Comparison of ENCODE assay signal across 13 cellular contexts in the genomic region with DNA sequence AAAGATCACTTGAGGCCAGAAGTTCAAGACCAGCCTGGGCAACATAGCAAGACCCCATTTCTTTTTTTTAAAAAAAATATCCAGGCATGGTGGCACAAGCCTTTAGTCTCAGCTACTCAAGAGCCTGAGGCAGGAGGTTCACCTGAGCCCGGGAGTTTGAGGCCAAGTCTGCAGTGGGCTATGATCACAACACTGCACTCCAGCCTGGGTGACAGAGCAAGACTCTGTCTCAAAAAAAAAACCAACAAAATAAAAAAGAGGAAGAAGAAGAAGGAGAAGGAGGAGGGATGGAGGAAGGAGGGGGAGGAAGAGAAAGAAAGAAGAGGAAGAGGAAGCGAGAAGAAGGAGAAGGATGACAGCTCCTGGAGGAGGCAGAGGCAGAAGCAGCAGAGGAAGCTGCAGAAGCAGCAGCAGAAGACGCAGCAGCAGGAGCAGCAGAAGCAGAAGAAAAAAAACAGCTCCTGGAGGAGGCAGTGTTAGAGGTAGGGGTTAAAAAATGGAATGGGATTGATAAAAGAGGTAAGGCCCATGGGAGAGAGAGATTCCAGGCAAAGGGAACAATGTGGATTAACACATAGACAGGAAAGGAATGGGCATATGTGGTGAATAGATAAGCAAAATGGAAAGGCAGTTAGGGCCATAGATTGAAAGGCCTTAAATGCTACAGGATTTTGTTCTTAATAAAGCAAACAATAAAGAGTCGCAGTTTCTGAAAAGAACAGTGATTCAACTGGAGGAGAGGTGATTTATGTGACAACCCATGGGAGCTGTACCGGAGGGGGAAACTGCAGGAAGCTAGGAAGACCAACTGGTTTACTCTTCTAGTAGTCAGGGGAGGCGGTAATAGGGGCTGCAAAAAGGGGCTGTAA. TPM values are rescaled to one million over a fixed set of nuclear protein-coding genes. Genes with fewer than 3 reads are reported as not detected.
DNase-seq lines count a peak whose midpoint lies in the region; ATAC-seq and TF ChIP-seq lines count a peak whose summit lies in the region.
"Had no signal": no experiment of that assay in that cellular context is flagged by ENCODE, and none has a peak within 500 bp of the region (broad histone marks: within the 10 kb centered on the region; RNA-seq: fewer than 3 reads in every experiment).

No MANE protein-coding gene starts in this region.

- no peaks in the 10 kb centered on the region for H3K9me3 ChIP-seq in esophagus squamous epithelium

- peak overlapping the region in 3 of 4 donors; percentile 4 to 52 (median 49) for H3K27ac ChIP-seq in esophagus squamous epithelium
- H3K27ac ChIP-seq: neural progenitor cell had no signal

- 39 to 43% methylated on average over 5 to 6 of the region's 6 CpGs for WGBS in esophagus squamous epithelium, 2 donors

- TF ChIP-seq CTCF in esophagus squamous epithelium (IDR thresholded peaks at IDR 0.05): no peak

- intact Hi-C loops in esophagus squamous epithelium (cut with DNase I): no loop called here

- H3K4me1 ChIP-seq in esophagus squamous epithelium: peaks cover 0 to 39% (median 29%) of the 10 kb centered on the region in 3 donors
- H3K4me1 ChIP-seq: neural progenitor cell had no signal

- DNase-seq in OCI-M1 (lab: John Stamatoyannopoulos, UW) (peak; percentile 85), esophagus squamous epithelium (lab: John Stamatoyannopoulos, UW) (no peak), pulmonary artery endothelial cell (ENCODE audit: low read depth, low spot score) (peak; percentile 87), NCI-H510A (lab: John Stamatoyannopoulos, UW) (no peak), putamen (ENCODE audit: low spot score) (no peak), NCI-H1930 (lab: John Stamatoyannopoulos, UW) (no peak)
- DNase-seq in activated CD8-positive, alpha-beta memory T cell treated with anti-CD3 and anti-CD28 coated beads, Interleukin-2, amount 50 U/mL, for 48 hours: no peak
- DNase-seq: activated T-cell treated with anti-CD3 and anti-CD28 coated beads for 4 hours, aorta, kidney, MM.1S had no signal

- TF ChIP-seq POLR2A in esophagus squamous epithelium (IDR thresholded peaks at IDR 0.05): no peak

- no peaks in the 10 kb centered on the region for H3K36me3 ChIP-seq in esophagus squamous epithelium
- H3K36me3 ChIP-seq: neural progenitor cell had no signal

- peak; percentile 56 for ATAC-seq in HG02852 (IDR thresholded peaks at IDR 0.05; ENCODE audit: unreplicated experiment)

- H3K27me3 ChIP-seq in esophagus squamous epithelium: no peaks in the 10 kb centered on the region
- H3K27me3 ChIP-seq: neural progenitor cell had no signal

- H3K4me3 ChIP-seq in esophagus squamous epithelium: no peak overlapping the region
- H3K4me3 ChIP-seq: neural progenitor cell had no signal

RNA-seq across cellular contexts. Expression of gene PRCP, which starts 10.9 kb away (rescaled TPM):
- total RNA-seq in esophagus squamous epithelium (10 to 100 TPM; 39.6 to 82.4 (median 50.3) TPM), pulmonary artery endothelial cell (144 and 271 TPM in 2 replicates)

RNA-seq across cellular contexts. Expression of gene DDIAS, which starts 12.2 kb away (rescaled TPM):
- total RNA-seq in esophagus squamous epithelium (10 to 100 TPM in 1 of 4 donors, 1 to 10 TPM in 3; 2.8 to 10.9 (median 5.1) TPM), pulmonary artery endothelial cell (10.8 and 11.1 TPM in 2 replicates)

Comparison
In these comparisons a context has a peak if more than half of its experiments do, and no peak if none do; other contexts are left out.
1. DNase-seq: peak in OCI-M1 (single experiment) and pulmonary artery endothelial cell (single experiment); none in esophagus squamous epithelium (single experiment), activated CD8-positive, alpha-beta memory T cell treated with anti-CD3 and anti-CD28 coated beads, Interleukin-2, amount 50 U/mL, for 48 hours (single experiment), NCI-H510A (single experiment), putamen (single experiment) and NCI-H1930 (0 of 2).